1 cellular context compared by ENCODE assay signal in genomic region chr1:64038965-64039926, GRCh38.
TF ChIP-seq lines count a peak whose summit lies in the region.

No MANE protein-coding gene starts in this region.

TF ChIP-seq in HEK293, 187 proteins besides CTCF, POLR2A, EP300 and RAD21 (continued from another document and continues in another):
- TF ChIP-seq PATZ1 (tag by site-specific recombination; IDR thresholded peaks at IDR 0.05) (peak; percentile 62), OVOL3 (tag by site-specific recombination; IDR thresholded peaks at IDR 0.05) (peak; percentile 77), WT1 (tag by site-specific recombination; IDR thresholded peaks at IDR 0.05) (peak; percentile 64; the same call in 1 of the 2 replicates), SP3 (tag by site-specific recombination; IDR thresholded peaks at IDR 0.05) (peak; percentile 22; the same call in 1 of the 2 replicates), ZNF639 (tag by site-specific recombination; IDR thresholded peaks at IDR 0.05) (peak; percentile 95), ZNF580 (tag by site-specific recombination; IDR thresholded peaks at IDR 0.05) (peak; percentile 73), SCRT2 (tag by site-specific recombination; IDR thresholded peaks at IDR 0.05) (peak; percentile 100), ZNF426 (tag by site-specific recombination; IDR thresholded peaks at IDR 0.05) (no peak), ZNF155 (tag by site-specific recombination; IDR thresholded peaks at IDR 0.05) (no peak), ZBTB44 (tag by site-specific recombination; IDR thresholded peaks at IDR 0.05) (peak; percentile 99), ZNF501 (tag by site-specific recombination; IDR thresholded peaks at IDR 0.05) (peak; percentile 54; the same call in 1 of the 2 replicates), ZNF692 (tag by site-specific recombination; IDR thresholded peaks at IDR 0.05) (peak; percentile 97), KLF10 (tag by site-specific recombination; IDR thresholded peaks at IDR 0.05) (peak; percentile 76), ZNF664 (tag by site-specific recombination; IDR thresholded peaks at IDR 0.05) (no peak), ZNF48 (tag by site-specific recombination; IDR thresholded peaks at IDR 0.05) (no peak), ZNF174 (tag by site-specific recombination; IDR thresholded peaks at IDR 0.05) (no peak), ZFP69B (tag by site-specific recombination; IDR thresholded peaks at IDR 0.05) (peak; percentile 96), SP7 (tag by site-specific recombination; IDR thresholded peaks at IDR 0.05) (peak; percentile 98), SETDB1 (IDR thresholded peaks at IDR 0.05; ENCODE audit: insufficient read length, low read length) (no peak), ZNF514 (tag by site-specific recombination; IDR thresholded peaks at IDR 0.05) (no peak), HOXC10 (CRISPR knock-in tag; IDR thresholded peaks at IDR 0.05) (no peak), ZNF549 (tag by site-specific recombination; IDR thresholded peaks at IDR 0.05) (peak; percentile 13; the same call in 1 of the 2 replicates), GLIS1 (tag by site-specific recombination; IDR thresholded peaks at IDR 0.05) (peak; percentile 60), ZNF600 (tag by site-specific recombination; IDR thresholded peaks at IDR 0.05) (peak; percentile 95), ZSCAN4 (tag by site-specific recombination; IDR thresholded peaks at IDR 0.05) (peak; percentile 57), ZNF146 (tag by site-specific recombination; IDR thresholded peaks at IDR 0.05) (no peak), GFI1B (tag by site-specific recombination; IDR thresholded peaks at IDR 0.05) (peak; percentile 98), ZNF10 (tag by site-specific recombination; IDR thresholded peaks at IDR 0.05) (0 out of 2 replicates have a peak, but pooled peaks have one; percentile 32), BCL11B (tag by site-specific recombination; IDR thresholded peaks at IDR 0.05; ENCODE audit: low read depth) (0 out of 2 replicates have a peak, but pooled peaks have one; percentile 39), ZNF544 (tag by site-specific recombination; IDR thresholded peaks at IDR 0.05) (no peak), ZNF24 (tag by site-specific recombination; IDR thresholded peaks at IDR 0.05) (peak; percentile 94), SCRT1 (tag by site-specific recombination; IDR thresholded peaks at IDR 0.05; ENCODE audit: borderline replicate concordance) (peak; percentile 97), ZNF610 (tag by site-specific recombination; IDR thresholded peaks at IDR 0.05; ENCODE audit: borderline replicate concordance) (peak; percentile 52; the same call in 1 of the 2 replicates), ZSCAN30 (tag by site-specific recombination; IDR thresholded peaks at IDR 0.05) (peak; percentile 61; the same call in 1 of the 2 replicates), OSR2 (tag by site-specific recombination; IDR thresholded peaks at IDR 0.05) (peak; percentile 95), ZNF266 (tag by site-specific recombination; IDR thresholded peaks at IDR 0.05; ENCODE audit: low read depth) (no peak), FEZF1 (tag by site-specific recombination; IDR thresholded peaks at IDR 0.05) (peak; percentile 95), ZNF239 (tag by site-specific recombination; IDR thresholded peaks at IDR 0.05) (no peak), IKZF3 (tag by site-specific recombination; IDR thresholded peaks at IDR 0.05) (peak; percentile 75), ZBTB17 (tag by site-specific recombination; IDR thresholded peaks at IDR 0.05) (peak; percentile 97), ZNF558 (tag by site-specific recombination; IDR thresholded peaks at IDR 0.05) (peak; percentile 54; the same call in 1 of the 2 replicates), MYNN (tag by site-specific recombination; IDR thresholded peaks at IDR 0.05; ENCODE audit: borderline replicate concordance) (peak; percentile 96), ZFP37 (tag by site-specific recombination; IDR thresholded peaks at IDR 0.05) (peak; percentile 73), ZBTB8A (tag by site-specific recombination; IDR thresholded peaks at IDR 0.05) (peak; percentile 53; the same call in 1 of the 2 replicates), ZBTB1 (tag by site-specific recombination; IDR thresholded peaks at IDR 0.05) (peak; percentile 64; the same call in 1 of the 2 replicates), ZNF843 (tag by site-specific recombination; IDR thresholded peaks at IDR 0.05) (peak; percentile 90), ZNF449 (tag by site-specific recombination; IDR thresholded peaks at IDR 0.05) (peak; percentile 53; the same call in 1 of the 2 replicates), ZBTB10 (tag by site-specific recombination; IDR thresholded peaks at IDR 0.05) (no peak), ZNF37A (tag by site-specific recombination; IDR thresholded peaks at IDR 0.05) (no peak), TSHZ1 (tag by site-specific recombination; IDR thresholded peaks at IDR 0.05; ENCODE audit: borderline replicate concordance) (peak; percentile 94), ZEB2 (tag by site-specific recombination; IDR thresholded peaks at IDR 0.05) (peak; percentile 98), ZNF140 (tag by site-specific recombination; IDR thresholded peaks at IDR 0.05) (no peak), ZNF433 (tag by site-specific recombination; IDR thresholded peaks at IDR 0.05; ENCODE audit: low read depth) (no peak)
